1 cellular context compared by ENCODE assay signal in the genomic region with DNA sequence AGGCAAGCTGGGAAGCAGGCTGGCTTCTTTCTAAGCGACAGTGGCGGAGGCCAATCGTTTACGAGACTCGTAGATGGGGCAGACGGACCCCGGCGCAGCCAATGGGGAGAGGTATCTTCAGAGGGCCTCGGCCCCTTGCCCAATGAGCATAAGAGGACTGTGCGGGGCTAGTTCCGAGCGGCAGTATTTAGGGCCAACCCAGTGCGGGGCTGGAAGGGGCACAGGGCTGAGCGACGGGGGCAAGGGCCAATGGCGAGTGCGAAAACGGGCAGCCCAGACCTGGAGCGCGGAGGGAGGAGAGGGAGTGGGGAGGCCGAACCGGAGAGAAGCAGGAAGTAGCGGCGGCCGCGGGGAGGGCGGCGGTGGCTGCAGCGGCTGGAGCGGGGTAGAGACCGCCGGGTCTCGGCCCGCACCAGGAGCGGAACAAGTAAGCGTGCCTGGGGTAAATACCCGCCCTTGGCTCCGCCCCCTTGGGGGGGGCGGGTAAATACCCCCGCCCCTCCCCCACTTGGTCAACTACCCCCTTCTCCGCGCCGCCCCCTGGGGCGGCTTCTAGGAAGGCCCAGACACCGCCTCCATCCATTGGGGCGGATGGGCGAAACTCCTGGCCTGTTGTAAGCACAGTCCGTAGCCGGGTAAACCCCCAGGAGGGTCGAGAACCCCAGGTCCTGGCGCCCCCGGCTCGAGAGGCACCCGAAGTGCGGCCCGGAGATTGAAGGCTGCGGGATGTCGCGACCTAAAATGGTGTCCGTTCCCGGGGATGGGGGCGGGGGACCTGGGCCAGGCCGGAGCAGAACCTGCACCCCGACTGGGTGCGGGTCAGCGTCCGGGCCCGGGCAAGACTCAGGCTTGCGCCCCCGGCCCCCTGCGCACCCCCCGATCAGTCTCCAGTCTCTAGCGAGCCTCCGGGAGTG.
TF ChIP-seq lines count a peak whose summit lies in the region.

A gene with protein sequence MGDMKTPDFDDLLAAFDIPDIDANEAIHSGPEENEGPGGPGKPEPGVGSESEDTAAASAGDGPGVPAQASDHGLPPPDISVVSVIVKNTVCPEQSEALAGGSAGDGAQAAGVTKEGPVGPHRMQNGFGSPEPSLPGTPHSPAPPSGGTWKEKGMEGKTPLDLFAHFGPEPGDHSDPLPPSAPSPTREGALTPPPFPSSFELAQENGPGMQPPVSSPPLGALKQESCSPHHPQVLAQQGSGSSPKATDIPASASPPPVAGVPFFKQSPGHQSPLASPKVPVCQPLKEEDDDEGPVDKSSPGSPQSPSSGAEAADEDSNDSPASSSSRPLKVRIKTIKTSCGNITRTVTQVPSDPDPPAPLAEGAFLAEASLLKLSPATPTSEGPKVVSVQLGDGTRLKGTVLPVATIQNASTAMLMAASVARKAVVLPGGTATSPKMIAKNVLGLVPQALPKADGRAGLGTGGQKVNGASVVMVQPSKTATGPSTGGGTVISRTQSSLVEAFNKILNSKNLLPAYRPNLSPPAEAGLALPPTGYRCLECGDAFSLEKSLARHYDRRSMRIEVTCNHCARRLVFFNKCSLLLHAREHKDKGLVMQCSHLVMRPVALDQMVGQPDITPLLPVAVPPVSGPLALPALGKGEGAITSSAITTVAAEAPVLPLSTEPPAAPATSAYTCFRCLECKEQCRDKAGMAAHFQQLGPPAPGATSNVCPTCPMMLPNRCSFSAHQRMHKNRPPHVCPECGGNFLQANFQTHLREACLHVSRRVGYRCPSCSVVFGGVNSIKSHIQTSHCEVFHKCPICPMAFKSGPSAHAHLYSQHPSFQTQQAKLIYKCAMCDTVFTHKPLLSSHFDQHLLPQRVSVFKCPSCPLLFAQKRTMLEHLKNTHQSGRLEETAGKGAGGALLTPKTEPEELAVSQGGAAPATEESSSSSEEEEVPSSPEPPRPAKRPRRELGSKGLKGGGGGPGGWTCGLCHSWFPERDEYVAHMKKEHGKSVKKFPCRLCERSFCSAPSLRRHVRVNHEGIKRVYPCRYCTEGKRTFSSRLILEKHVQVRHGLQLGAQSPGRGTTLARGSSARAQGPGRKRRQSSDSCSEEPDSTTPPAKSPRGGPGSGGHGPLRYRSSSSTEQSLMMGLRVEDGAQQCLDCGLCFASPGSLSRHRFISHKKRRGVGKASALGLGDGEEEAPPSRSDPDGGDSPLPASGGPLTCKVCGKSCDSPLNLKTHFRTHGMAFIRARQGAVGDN (plus strand): TSS at position 331 of the 914 bp plus-strand sequence. CDS start 3,993 bp downstream, outside the sequence.

TF ChIP-seq in HepG2, 621 proteins besides CTCF, POLR2A, EP300 and RAD21 (continued from another document and continues in another):
- TF ChIP-seq, protein P1, sequence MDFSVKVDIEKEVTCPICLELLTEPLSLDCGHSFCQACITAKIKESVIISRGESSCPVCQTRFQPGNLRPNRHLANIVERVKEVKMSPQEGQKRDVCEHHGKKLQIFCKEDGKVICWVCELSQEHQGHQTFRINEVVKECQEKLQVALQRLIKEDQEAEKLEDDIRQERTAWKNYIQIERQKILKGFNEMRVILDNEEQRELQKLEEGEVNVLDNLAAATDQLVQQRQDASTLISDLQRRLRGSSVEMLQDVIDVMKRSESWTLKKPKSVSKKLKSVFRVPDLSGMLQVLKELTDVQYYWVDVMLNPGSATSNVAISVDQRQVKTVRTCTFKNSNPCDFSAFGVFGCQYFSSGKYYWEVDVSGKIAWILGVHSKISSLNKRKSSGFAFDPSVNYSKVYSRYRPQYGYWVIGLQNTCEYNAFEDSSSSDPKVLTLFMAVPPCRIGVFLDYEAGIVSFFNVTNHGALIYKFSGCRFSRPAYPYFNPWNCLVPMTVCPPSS (IDR thresholded peaks at IDR 0.05) = no peak
- TF ChIP-seq FLYWCH1 (CRISPR knock-in tag; IDR thresholded peaks at IDR 0.05) (no peak), LCORL (IDR thresholded peaks at IDR 0.05) (no peak), LCORL (CRISPR knock-in tag; IDR thresholded peaks at IDR 0.05) (no peak), CHD4 (IDR thresholded peaks at IDR 0.05; ENCODE audit: borderline replicate concordance, low read length) (no peak), ZNF350 (CRISPR knock-in tag; IDR thresholded peaks at IDR 0.05; ENCODE audit: borderline replicate concordance, low read depth) (no peak), ZNF33B (CRISPR knock-in tag; IDR thresholded peaks at IDR 0.05) (no peak), ARNTL (CRISPR knock-in tag; IDR thresholded peaks at IDR 0.05) (no peak; the same call in 1 of the 2 replicates), ZNF547 (CRISPR knock-in tag; IDR thresholded peaks at IDR 0.05) (no peak), ZKSCAN5 (CRISPR knock-in tag; IDR thresholded peaks at IDR 0.05) (no peak), NAIF1 (CRISPR knock-in tag; IDR thresholded peaks at IDR 0.05; ENCODE audit: borderline replicate concordance) (no peak), STAT5B (CRISPR knock-in tag; IDR thresholded peaks at IDR 0.05) (no peak), IRF2 (CRISPR knock-in tag; IDR thresholded peaks at IDR 0.05) (no peak; the same call in 1 of the 2 replicates), MXI1 (IDR thresholded peaks at IDR 0.05; ENCODE audit: borderline replicate concordance, low read depth, low read length) (peak; percentile 33; the same call in 1 of the 3 replicates), REL (CRISPR knock-in tag; conservative IDR thresholded peaks at IDR 0.05) (no peak; the same call in 1 of the 2 replicates), ZNF737 (CRISPR knock-in tag; IDR thresholded peaks at IDR 0.05; ENCODE audit: borderline replicate concordance) (no peak), NBN (conservative IDR thresholded peaks at IDR 0.05) (no peak), ZNF550 (CRISPR knock-in tag; IDR thresholded peaks at IDR 0.05; ENCODE audit: borderline replicate concordance) (no peak), SP2 (CRISPR knock-in tag; IDR thresholded peaks at IDR 0.05) (peak; percentile 100), ZSCAN22 (CRISPR knock-in tag; IDR thresholded peaks at IDR 0.05) (no peak)
- TF ChIP-seq, protein P2, sequence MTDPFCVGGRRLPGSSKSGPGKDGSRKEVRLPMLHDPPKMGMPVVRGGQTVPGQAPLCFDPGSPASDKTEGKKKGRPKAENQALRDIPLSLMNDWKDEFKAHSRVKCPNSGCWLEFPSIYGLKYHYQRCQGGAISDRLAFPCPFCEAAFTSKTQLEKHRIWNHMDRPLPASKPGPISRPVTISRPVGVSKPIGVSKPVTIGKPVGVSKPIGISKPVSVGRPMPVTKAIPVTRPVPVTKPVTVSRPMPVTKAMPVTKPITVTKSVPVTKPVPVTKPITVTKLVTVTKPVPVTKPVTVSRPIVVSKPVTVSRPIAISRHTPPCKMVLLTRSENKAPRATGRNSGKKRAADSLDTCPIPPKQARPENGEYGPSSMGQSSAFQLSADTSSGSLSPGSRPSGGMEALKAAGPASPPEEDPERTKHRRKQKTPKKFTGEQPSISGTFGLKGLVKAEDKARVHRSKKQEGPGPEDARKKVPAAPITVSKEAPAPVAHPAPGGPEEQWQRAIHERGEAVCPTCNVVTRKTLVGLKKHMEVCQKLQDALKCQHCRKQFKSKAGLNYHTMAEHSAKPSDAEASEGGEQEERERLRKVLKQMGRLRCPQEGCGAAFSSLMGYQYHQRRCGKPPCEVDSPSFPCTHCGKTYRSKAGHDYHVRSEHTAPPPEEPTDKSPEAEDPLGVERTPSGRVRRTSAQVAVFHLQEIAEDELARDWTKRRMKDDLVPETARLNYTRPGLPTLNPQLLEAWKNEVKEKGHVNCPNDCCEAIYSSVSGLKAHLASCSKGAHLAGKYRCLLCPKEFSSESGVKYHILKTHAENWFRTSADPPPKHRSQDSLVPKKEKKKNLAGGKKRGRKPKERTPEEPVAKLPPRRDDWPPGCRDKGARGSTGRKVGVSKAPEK (CRISPR knock-in tag; IDR thresholded peaks at IDR 0.05; ENCODE audit: borderline replicate concordance) = no peak
- TF ChIP-seq, protein P3, sequence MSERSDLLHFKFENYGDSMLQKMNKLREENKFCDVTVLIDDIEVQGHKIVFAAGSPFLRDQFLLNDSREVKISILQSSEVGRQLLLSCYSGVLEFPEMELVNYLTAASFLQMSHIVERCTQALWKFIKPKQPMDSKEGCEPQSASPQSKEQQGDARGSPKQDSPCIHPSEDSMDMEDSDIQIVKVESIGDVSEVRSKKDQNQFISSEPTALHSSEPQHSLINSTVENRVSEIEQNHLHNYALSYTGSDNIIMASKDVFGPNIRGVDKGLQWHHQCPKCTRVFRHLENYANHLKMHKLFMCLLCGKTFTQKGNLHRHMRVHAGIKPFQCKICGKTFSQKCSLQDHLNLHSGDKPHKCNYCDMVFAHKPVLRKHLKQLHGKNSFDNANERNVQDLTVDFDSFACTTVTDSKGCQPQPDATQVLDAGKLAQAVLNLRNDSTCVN (CRISPR knock-in tag; IDR thresholded peaks at IDR 0.05; ENCODE audit: borderline replicate concordance) = no peak
- TF ChIP-seq, protein P4, sequence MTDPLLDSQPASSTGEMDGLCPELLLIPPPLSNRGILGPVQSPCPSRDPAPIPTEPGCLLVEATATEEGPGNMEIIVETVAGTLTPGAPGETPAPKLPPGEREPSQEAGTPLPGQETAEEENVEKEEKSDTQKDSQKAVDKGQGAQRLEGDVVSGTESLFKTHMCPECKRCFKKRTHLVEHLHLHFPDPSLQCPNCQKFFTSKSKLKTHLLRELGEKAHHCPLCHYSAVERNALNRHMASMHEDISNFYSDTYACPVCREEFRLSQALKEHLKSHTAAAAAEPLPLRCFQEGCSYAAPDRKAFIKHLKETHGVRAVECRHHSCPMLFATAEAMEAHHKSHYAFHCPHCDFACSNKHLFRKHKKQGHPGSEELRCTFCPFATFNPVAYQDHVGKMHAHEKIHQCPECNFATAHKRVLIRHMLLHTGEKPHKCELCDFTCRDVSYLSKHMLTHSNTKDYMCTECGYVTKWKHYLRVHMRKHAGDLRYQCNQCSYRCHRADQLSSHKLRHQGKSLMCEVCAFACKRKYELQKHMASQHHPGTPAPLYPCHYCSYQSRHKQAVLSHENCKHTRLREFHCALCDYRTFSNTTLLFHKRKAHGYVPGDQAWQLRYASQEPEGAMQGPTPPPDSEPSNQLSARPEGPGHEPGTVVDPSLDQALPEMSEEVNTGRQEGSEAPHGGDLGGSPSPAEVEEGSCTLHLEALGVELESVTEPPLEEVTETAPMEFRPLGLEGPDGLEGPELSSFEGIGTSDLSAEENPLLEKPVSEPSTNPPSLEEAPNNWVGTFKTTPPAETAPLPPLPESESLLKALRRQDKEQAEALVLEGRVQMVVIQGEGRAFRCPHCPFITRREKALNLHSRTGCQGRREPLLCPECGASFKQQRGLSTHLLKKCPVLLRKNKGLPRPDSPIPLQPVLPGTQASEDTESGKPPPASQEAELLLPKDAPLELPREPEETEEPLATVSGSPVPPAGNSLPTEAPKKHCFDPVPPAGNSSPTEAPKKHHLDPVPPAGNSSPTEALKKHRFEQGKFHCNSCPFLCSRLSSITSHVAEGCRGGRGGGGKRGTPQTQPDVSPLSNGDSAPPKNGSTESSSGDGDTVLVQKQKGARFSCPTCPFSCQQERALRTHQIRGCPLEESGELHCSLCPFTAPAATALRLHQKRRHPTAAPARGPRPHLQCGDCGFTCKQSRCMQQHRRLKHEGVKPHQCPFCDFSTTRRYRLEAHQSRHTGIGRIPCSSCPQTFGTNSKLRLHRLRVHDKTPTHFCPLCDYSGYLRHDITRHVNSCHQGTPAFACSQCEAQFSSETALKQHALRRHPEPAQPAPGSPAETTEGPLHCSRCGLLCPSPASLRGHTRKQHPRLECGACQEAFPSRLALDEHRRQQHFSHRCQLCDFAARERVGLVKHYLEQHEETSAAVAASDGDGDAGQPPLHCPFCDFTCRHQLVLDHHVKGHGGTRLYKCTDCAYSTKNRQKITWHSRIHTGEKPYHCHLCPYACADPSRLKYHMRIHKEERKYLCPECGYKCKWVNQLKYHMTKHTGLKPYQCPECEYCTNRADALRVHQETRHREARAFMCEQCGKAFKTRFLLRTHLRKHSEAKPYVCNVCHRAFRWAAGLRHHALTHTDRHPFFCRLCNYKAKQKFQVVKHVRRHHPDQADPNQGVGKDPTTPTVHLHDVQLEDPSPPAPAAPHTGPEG (CRISPR knock-in tag; IDR thresholded peaks at IDR 0.05) = no peak
- TF ChIP-seq, protein P5, sequence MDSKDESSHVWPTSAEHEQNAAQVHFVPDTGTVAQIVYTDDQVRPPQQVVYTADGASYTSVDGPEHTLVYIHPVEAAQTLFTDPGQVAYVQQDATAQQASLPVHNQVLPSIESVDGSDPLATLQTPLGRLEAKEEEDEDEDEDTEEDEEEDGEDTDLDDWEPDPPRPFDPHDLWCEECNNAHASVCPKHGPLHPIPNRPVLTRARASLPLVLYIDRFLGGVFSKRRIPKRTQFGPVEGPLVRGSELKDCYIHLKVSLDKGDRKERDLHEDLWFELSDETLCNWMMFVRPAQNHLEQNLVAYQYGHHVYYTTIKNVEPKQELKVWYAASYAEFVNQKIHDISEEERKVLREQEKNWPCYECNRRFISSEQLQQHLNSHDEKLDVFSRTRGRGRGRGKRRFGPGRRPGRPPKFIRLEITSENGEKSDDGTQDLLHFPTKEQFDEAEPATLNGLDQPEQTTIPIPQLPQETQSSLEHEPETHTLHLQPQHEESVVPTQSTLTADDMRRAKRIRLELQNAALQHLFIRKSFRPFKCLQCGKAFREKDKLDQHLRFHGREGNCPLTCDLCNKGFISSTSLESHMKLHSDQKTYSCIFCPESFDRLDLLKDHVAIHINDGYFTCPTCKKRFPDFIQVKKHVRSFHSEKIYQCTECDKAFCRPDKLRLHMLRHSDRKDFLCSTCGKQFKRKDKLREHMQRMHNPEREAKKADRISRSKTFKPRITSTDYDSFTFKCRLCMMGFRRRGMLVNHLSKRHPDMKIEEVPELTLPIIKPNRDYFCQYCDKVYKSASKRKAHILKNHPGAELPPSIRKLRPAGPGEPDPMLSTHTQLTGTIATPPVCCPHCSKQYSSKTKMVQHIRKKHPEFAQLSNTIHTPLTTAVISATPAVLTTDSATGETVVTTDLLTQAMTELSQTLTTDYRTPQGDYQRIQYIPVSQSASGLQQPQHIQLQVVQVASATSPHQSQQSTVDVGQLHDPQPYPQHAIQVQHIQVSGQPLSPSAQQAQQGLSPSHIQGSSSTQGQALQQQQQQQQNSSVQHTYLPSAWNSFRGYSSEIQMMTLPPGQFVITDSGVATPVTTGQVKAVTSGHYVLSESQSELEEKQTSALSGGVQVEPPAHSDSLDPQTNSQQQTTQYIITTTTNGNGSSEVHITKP (CRISPR knock-in tag; IDR thresholded peaks at IDR 0.05; ENCODE audit: low read depth) = no peak; the same call in 1 of the 2 replicates
- TF ChIP-seq, protein P6, sequence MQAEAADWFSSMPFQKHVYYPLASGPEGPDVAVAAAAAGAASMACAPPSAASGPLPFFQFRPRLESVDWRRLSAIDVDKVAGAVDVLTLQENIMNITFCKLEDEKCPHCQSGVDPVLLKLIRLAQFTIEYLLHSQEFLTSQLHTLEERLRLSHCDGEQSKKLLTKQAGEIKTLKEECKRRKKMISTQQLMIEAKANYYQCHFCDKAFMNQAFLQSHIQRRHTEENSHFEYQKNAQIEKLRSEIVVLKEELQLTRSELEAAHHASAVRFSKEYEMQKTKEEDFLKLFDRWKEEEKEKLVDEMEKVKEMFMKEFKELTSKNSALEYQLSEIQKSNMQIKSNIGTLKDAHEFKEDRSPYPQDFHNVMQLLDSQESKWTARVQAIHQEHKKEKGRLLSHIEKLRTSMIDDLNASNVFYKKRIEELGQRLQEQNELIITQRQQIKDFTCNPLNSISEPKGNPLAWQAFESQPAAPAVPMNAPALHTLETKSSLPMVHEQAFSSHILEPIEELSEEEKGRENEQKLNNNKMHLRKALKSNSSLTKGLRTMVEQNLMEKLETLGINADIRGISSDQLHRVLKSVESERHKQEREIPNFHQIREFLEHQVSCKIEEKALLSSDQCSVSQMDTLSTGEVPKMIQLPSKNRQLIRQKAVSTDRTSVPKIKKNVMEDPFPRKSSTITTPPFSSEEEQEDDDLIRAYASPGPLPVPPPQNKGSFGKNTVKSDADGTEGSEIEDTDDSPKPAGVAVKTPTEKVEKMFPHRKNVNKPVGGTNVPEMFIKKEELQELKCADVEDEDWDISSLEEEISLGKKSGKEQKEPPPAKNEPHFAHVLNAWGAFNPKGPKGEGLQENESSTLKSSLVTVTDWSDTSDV (CRISPR knock-in tag; IDR thresholded peaks at IDR 0.05) = 0 out of 2 replicates have a peak, but pooled peaks have one; percentile 13
